1 cellular context compared by ENCODE assay signal in genomic region chr6:166173292-166173951, GRCh38.
TF ChIP-seq lines count a peak whose summit lies in the region.

No MANE protein-coding gene starts in this region.

TF ChIP-seq in SK-N-SH, 30 proteins besides CTCF, POLR2A, EP300 and RAD21 (continued from another document):
- TF ChIP-seq USF2 (IDR thresholded peaks at IDR 0.05; ENCODE audit: borderline replicate concordance, low read depth, low read length) (no peak), NRF1 (IDR thresholded peaks at IDR 0.05; ENCODE audit: low read depth, low read length) (no peak), GABPA (IDR thresholded peaks at IDR 0.05; ENCODE audit: low read depth) (no peak)
- TF ChIP-seq, protein P1, sequence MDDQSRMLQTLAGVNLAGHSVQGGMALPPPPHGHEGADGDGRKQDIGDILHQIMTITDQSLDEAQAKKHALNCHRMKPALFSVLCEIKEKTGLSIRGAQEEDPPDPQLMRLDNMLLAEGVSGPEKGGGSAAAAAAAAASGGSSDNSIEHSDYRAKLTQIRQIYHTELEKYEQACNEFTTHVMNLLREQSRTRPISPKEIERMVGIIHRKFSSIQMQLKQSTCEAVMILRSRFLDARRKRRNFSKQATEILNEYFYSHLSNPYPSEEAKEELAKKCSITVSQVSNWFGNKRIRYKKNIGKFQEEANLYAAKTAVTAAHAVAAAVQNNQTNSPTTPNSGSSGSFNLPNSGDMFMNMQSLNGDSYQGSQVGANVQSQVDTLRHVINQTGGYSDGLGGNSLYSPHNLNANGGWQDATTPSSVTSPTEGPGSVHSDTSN (IDR thresholded peaks at IDR 0.05) = no peak
TF ChIP-seq in SK-N-SH: peak in this region for 0.
